Comparison of ENCODE assay signal across 13 cellular contexts in the genomic region with DNA sequence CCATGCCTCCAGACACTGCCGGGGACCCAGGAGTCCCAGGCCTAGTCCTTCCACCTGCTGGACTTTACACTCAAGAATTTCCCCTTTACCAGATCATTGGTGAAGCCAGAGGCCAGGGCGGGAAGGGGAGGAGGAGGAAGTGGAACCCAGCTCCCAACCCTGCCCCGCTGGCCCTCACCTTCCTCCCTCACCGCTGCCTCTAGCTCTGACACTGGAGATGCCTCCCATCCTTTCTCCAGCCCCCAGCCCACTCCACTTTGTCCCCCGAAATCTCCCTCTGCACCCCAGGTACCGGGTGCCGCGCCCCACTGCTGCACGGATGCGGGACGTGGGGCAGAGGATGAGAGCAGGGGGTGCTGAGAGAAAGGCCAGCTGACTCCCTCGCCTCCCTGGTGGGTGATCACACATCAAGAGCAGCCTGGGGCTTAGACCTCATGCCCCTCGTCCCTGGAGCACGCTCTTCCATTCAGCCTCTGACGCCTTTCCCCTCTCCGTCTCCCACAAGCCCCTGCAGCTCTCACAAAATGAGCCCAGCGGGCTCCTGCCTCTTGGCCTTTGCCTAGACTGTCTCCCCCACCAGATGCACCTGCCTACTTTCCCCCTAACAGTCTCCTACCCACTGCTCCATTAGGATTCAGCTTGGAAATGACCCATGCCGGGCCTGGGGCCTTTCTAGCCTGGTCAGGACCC. TPM values are rescaled to one million over a fixed set of nuclear protein-coding genes. Genes with fewer than 3 reads are reported as not detected.
DNase-seq lines count a peak whose midpoint lies in the region; ATAC-seq and TF ChIP-seq lines count a peak whose summit lies in the region.
"Had no signal": no experiment of that assay in that cellular context is flagged by ENCODE, and none has a peak within 500 bp of the region (broad histone marks: within the 10 kb centered on the region; RNA-seq: fewer than 3 reads in every experiment).

A gene with protein sequence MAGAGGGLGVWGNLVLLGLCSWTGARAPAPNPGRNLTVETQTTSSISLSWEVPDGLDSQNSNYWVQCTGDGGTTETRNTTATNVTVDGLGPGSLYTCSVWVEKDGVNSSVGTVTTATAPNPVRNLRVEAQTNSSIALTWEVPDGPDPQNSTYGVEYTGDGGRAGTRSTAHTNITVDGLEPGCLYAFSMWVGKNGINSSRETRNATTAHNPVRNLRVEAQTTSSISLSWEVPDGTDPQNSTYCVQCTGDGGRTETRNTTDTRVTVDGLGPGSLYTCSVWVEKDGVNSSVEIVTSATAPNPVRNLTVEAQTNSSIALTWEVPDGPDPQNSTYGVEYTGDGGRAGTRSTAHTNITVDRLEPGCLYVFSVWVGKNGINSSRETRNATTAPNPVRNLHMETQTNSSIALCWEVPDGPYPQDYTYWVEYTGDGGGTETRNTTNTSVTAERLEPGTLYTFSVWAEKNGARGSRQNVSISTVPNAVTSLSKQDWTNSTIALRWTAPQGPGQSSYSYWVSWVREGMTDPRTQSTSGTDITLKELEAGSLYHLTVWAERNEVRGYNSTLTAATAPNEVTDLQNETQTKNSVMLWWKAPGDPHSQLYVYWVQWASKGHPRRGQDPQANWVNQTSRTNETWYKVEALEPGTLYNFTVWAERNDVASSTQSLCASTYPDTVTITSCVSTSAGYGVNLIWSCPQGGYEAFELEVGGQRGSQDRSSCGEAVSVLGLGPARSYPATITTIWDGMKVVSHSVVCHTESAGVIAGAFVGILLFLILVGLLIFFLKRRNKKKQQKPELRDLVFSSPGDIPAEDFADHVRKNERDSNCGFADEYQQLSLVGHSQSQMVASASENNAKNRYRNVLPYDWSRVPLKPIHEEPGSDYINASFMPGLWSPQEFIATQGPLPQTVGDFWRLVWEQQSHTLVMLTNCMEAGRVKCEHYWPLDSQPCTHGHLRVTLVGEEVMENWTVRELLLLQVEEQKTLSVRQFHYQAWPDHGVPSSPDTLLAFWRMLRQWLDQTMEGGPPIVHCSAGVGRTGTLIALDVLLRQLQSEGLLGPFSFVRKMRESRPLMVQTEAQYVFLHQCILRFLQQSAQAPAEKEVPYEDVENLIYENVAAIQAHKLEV (minus strand): TSS at position 72 of the 690 bp plus-strand sequence. CDS start 68 bp downstream, at position 4.

- no peak within 1 kb of the TSS for H3K4me2 ChIP-seq in neural progenitor cell

- H3K4me3 Mint-ChIP-seq in central memory CD8-positive, alpha-beta T cell = no peak within 1 kb of the TSS
- peak within 1 kb of the TSS; percentile 60 for H3K4me3 Mint-ChIP-seq in neural progenitor cell
- H3K4me3 Mint-ChIP-seq: activated CD4-positive, alpha-beta memory T cell treated with anti-CD3 and anti-CD28 coated beads for 36 hours; activated naive CD8-positive, alpha-beta T cell had no signal

- DNase-seq in Daoy (ENCODE audit: low read depth) (peak; percentile 56), NCI-H226 (peak; percentile 51), neural progenitor cell (ENCODE audit: low spot score) (no peak), NCI-H2107 treated with DMSO at 0.1 percent for 48 hours (lab: John Stamatoyannopoulos, UW; ENCODE audit: unreplicated experiment) (no peak), NCI-H2171 (lab: John Stamatoyannopoulos, UW) (no peak), NCI-H2107 (lab: John Stamatoyannopoulos, UW) (no peak)
- no peak for DNase-seq in central memory CD8-positive, alpha-beta T cell (ENCODE audit: low spot score in 2 of 2)
- DNase-seq: activated CD4-positive, alpha-beta memory T cell treated with anti-CD3 and anti-CD28 coated beads for 36 hours; effector CD4-positive, alpha-beta T cell had no signal

- H3K27me3 Mint-ChIP-seq in central memory CD8-positive, alpha-beta T cell = peaks cover 57% of the 10 kb centered on the region
- H3K27me3 Mint-ChIP-seq in neural progenitor cell (ENCODE audit: insufficient read depth, low read depth) = peaks cover 9% of the 10 kb centered on the region

- no peak for ATAC-seq in central memory CD8-positive, alpha-beta T cell (replicated peaks; ENCODE audit: extremely low read depth, poor library complexity, severe bottlenecking)
- ATAC-seq in HG03045 (IDR thresholded peaks at IDR 0.05; ENCODE audit: unreplicated experiment) = no peak

- H3K9me3 Mint-ChIP-seq in central memory CD8-positive, alpha-beta T cell = no peaks in the 10 kb centered on the region
- peaks cover 3% of the 10 kb centered on the region for H3K9me3 Mint-ChIP-seq in neural progenitor cell

- H3K9ac ChIP-seq in neural progenitor cell = no peak within 1 kb of the TSS

- no peak within 1 kb of the TSS for H3K4me3 ChIP-seq in neural progenitor cell
- H3K4me3 ChIP-seq: uterus had no signal

- no peak within 1 kb of the TSS for H2AFZ ChIP-seq in neural progenitor cell (replicated peaks)

- no peak within 1 kb of the TSS for H3K27ac ChIP-seq in neural progenitor cell

- H4K20me1 ChIP-seq in neural progenitor cell (ENCODE audit: low read depth) = no peaks in the 10 kb centered on the region

- H3F3A ChIP-seq in neural progenitor cell (ENCODE audit: low read depth) = no peaks in the 10 kb centered on the region

- H3K4me1 Mint-ChIP-seq in central memory CD8-positive, alpha-beta T cell = peaks cover 9% of the 10 kb centered on the region
- H3K4me1 Mint-ChIP-seq in neural progenitor cell = peaks cover 25% of the 10 kb centered on the region

- H3K4me1 ChIP-seq in neural progenitor cell = peaks cover 3% of the 10 kb centered on the region
- H3K4me1 ChIP-seq: uterus had no signal

- H3K9me3 ChIP-seq in neural progenitor cell (ENCODE audit: low read depth) = no peaks in the 10 kb centered on the region

- H3K36me3 Mint-ChIP-seq in central memory CD8-positive, alpha-beta T cell (ENCODE audit: insufficient read depth) = peaks cover 1% of the 10 kb centered on the region
- H3K36me3 Mint-ChIP-seq in neural progenitor cell = no peaks in the 10 kb centered on the region
- H3K36me3 Mint-ChIP-seq: activated naive CD8-positive, alpha-beta T cell had no signal

- H3K36me3 ChIP-seq in neural progenitor cell = no peaks in the 10 kb centered on the region
- H3K36me3 ChIP-seq: uterus had no signal

- TF ChIP-seq CTCF in neural progenitor cell (IDR thresholded peaks at IDR 0.05) = no peak

- peak within 1 kb of the TSS; percentile 35 for H3K27ac Mint-ChIP-seq in central memory CD8-positive, alpha-beta T cell (ENCODE audit: low read depth)
- H3K27ac Mint-ChIP-seq in neural progenitor cell = peak within 1 kb of the TSS; percentile 57
- H3K27ac Mint-ChIP-seq: activated CD4-positive, alpha-beta memory T cell treated with anti-CD3 and anti-CD28 coated beads for 36 hours; activated naive CD8-positive, alpha-beta T cell had no signal

- no peaks in the 10 kb centered on the region for H3K27me3 ChIP-seq in neural progenitor cell
- H3K27me3 ChIP-seq: uterus had no signal

- no peaks in the 10 kb centered on the region for H3K79me2 ChIP-seq in neural progenitor cell (ENCODE audit: low read depth)

RNA-seq across cellular contexts. Expression of the gene that starts here (rescaled TPM):
- 4.1 and 8.6 TPM in 2 replicates for total RNA-seq in Daoy (2014; rRNA removed; shearing (Covaris generic))
- total RNA-seq in neural progenitor cell (ENCODE audit: low replicate concordance) = not detected in 2 replicates
- total RNA-seq: activated CD4-positive, alpha-beta memory T cell treated with anti-CD3 and anti-CD28 coated beads for 36 hours; mononuclear cell had no signal

Comparison
In these comparisons a context has a peak if more than half of its experiments do, and no peak if none do; other contexts are left out.
1. DNase-seq: peak in Daoy (single experiment) and NCI-H226 (single experiment); none in central memory CD8-positive, alpha-beta T cell (0 of 2), neural progenitor cell (single experiment), NCI-H2107 treated with DMSO at 0.1 percent for 48 hours (single experiment), NCI-H2171 (single experiment) and NCI-H2107 (single experiment).